Comparison of ENCODE assay signal across 8 cellular contexts in genomic region chr16:75402821-75403475, GRCh38. TPM values are rescaled to one million over a fixed set of nuclear protein-coding genes. Genes with fewer than 3 reads are reported as not detected.
DNase-seq lines count a peak whose midpoint lies in the region; ATAC-seq and TF ChIP-seq lines count a peak whose summit lies in the region.

No MANE protein-coding gene starts in this region.

- H3K36me3 ChIP-seq in PC-9 (ENCODE audit: low read depth): 0 out of 2 replicates have a peak, but pooled peaks cover 2% of the 10 kb centered on the region
- peaks cover 0 to 25% (median 14%) of the 10 kb centered on the region in 3 donors for H3K36me3 ChIP-seq in esophagus squamous epithelium
- H3K36me3 ChIP-seq in ovary: no peaks in the 10 kb centered on the region

- intact Hi-C loops in PC-9 (cut with micrococcal nuclease; ENCODE audit: unreplicated experiment) (loop anchor here (1.0 kb wide), 1 partner anchor 204 kb away; no protein-coding TSS in a partner anchor), esophagus squamous epithelium (cut with DNase I) (no loop called here), ovary (cut with DNase I) (no loop called here)

- H4K20me1 ChIP-seq in PC-9 (ENCODE audit: insufficient read depth): no peaks in the 10 kb centered on the region

- peak; percentile 81 for TF ChIP-seq CTCF in C4-2B (conservative IDR thresholded peaks at IDR 0.05)
- peak; percentile 65 for TF ChIP-seq CTCF in GM13977 (IDR thresholded peaks at IDR 0.05; ENCODE audit: extremely low read depth, insufficient read depth, missing control alignments)
- TF ChIP-seq CTCF in PC-9 (conservative IDR thresholded peaks at IDR 0.05): peak; percentile 77
- peak in 5 of 6 experiments; percentile 31 to 74 (median 59) for TF ChIP-seq CTCF in esophagus squamous epithelium (IDR thresholded peaks at IDR 0.05)
- peak in 2 of 3 donors; percentile 45 to 64 for TF ChIP-seq CTCF in ovary (IDR thresholded peaks at IDR 0.05)

- H3K4me3 ChIP-seq in PC-9 (no peak overlapping the region), esophagus squamous epithelium (no peak overlapping the region), ovary (no peak overlapping the region)

- 33 to 37% methylated on average over 3 of the region's 3 CpGs for WGBS in esophagus squamous epithelium, 2 donors
- 32 to 36% (median 33%) methylated on average over 3 of the region's 3 CpGs for WGBS in ovary, 3 donors

- POLR2A ChIA-PET in PC-9 (lab: Charles Lee; ENCODE audit: unreplicated experiment): no interaction called here

- H3K27me3 ChIP-seq in PC-9 (ENCODE audit: insufficient read depth, low read depth) (no peaks in the 10 kb centered on the region), esophagus squamous epithelium (no peaks in the 10 kb centered on the region), ovary (no peaks in the 10 kb centered on the region)

- CTCF ChIA-PET in PC-9 (lab: Charles Lee): interaction anchor here (0.9 to 1.0 kb wide), 2 partner anchors 25 to 203 kb away, joined by 3 to 11 read pairs; no protein-coding TSS in a partner anchor

- no peak for TF ChIP-seq EP300 in ovary (IDR thresholded peaks at IDR 0.05)

- ATAC-seq in GM19035 (IDR thresholded peaks at IDR 0.05; ENCODE audit: unreplicated experiment): no peak
- no peak for ATAC-seq in GM21423 (IDR thresholded peaks at IDR 0.05; ENCODE audit: unreplicated experiment)
- no peak for ATAC-seq in HG02852 (IDR thresholded peaks at IDR 0.05; ENCODE audit: unreplicated experiment)

- no peaks in the 10 kb centered on the region for H3K79me2 ChIP-seq in PC-9 (ENCODE audit: low read depth)

- no peak overlapping the region for H2AFZ ChIP-seq in PC-9

- H3K27ac ChIP-seq in C4-2B (no peak overlapping the region), PC-9 (peak overlapping the region; percentile 79), esophagus squamous epithelium (peak overlapping the region in 2 of 4 donors; percentile 38 to 77), ovary (no peak overlapping the region)

- peak overlapping the region; percentile 37 for H3K4me2 ChIP-seq in PC-9

- no peaks in the 10 kb centered on the region for H3K9me3 ChIP-seq in PC-9 (ENCODE audit: insufficient read depth, low read depth)
- no peaks in the 10 kb centered on the region for H3K9me3 ChIP-seq in esophagus squamous epithelium
- H3K9me3 ChIP-seq in ovary: no peaks in the 10 kb centered on the region

- no peaks in the 10 kb centered on the region for H3K9me2 ChIP-seq in PC-9 (ENCODE audit: insufficient read depth)

- TF ChIP-seq POLR2A in esophagus squamous epithelium (IDR thresholded peaks at IDR 0.05) (no peak), ovary (IDR thresholded peaks at IDR 0.05) (no peak)

- in situ Hi-C loops in GM13977 (cut with MboI; ENCODE audit: low pct_unique_long_range_greater_than_20kb, low sequenced_read_pairs, unreplicated experiment): no loop called here

- DNase-seq in GM13977 (ENCODE audit: low spot score) (peak; percentile 48), PC-9 (peak; percentile 8 to 44), esophagus squamous epithelium (lab: John Stamatoyannopoulos, UW) (no peak), ovary (no peak)

- BruUV-seq in PC-9 (replicated peaks; lab: Mats Ljungman, UMichigan): no TSS peak

- H3F3A ChIP-seq in PC-9 (ENCODE audit: insufficient read depth, low read depth): peaks cover 10% of the 10 kb centered on the region

- H3K4me1 ChIP-seq in PC-9 (replicated peaks; ENCODE audit: insufficient read depth) (peaks cover 12% of the 10 kb centered on the region), esophagus squamous epithelium (peaks cover 0 to 17% (median 13%) of the 10 kb centered on the region in 3 donors), ovary (ENCODE audit: insufficient read depth) (no peaks in the 10 kb centered on the region)

RNA-seq across cellular contexts. Expression of gene CFDP1, which starts 30.4 kb away (rescaled TPM):
- total RNA-seq in PC-9 (2021) (52.6 and 55.6 TPM in 2 replicates), esophagus squamous epithelium (10 to 100 TPM; 32.8 to 55.8 (median 45.7) TPM), ovary (10 to 100 TPM; 67.0 to 75.4 (median 70.2) TPM)
- polyA plus RNA-seq in ovary: 100 to 1,000 TPM; 106 to 173 TPM

Comparison
In these comparisons a context has a peak if more than half of its experiments do, and no peak if none do; other contexts are left out.
1. DNase-seq: peak in GM13977 (single experiment) and PC-9 (2 of 2); none in esophagus squamous epithelium (single experiment) and ovary (0 of 5).
2. Peak in every context shown above with its lines, with median percentiles within 50 percentile points of each other: CTCF ChIP-seq.